Comparison of ENCODE assay signal across 11 cellular contexts in the genomic region with DNA sequence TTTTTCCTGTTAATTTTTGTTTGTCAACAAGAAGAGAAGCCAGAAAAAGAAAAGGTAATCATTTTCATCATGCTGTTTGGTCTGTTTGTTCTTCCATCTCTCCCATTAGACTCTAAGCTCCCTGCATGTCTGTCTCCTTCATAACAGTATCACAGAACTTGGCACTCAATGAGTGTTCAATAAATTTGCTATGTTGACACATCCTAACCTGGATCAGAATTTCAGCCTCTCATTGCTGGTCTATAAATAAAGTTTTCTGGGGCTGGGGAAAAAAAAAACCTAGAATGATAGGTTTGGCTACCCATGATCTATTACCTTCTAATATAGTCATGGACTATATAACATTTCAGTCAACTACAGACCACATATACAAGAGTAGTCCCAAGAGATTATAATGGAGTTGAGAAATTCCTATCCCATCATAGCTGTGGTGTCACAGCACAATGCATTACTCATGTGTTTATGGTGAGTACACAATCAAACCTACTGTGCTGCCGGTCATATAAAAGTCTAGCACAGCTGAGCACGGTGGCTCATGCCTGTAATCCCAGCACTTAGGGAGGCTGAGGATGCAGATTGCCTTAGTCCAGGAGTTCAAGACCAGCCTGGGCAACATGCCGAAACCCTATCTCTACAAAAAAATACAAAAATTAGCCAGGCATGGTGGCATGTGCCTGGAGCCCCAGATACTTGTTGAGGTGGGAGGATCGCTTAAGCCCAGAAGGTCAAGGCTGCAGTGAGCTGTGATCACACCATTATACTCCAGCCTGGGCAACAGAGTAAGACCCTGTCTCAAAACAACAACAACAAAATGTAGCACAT. TPM values are rescaled to one million over a fixed set of nuclear protein-coding genes. Genes with fewer than 3 reads are reported as not detected.
A peak's percentile ranks its signal among the peaks of the same experiment; 100 is the strongest.
DNase-seq lines count a peak whose midpoint lies in the region; ATAC-seq, FAIRE-seq and TF ChIP-seq lines count a peak whose summit lies in the region.
"Had no signal": no experiment of that assay in that cellular context is flagged by ENCODE, and none has a peak within 500 bp of the region (broad histone marks: within the 10 kb centered on the region; RNA-seq: fewer than 3 reads in every experiment).

No MANE protein-coding gene starts in this region.

- POLR2A ChIA-PET in HEK293T (lab: Yijun Ruan, JAX) (interaction anchor here (0.7 kb wide), 1 partner anchor 163 kb away, joined by 3 read pairs; no protein-coding TSS in a partner anchor), WTC11 (lab: Charles Lee) (no interaction called here)

- WGBS in pancreas, 2 donors = 84 to 87% methylated on average over 4 of the region's 4 CpGs

- H3K27ac Mint-ChIP-seq in WTC11 = peak overlapping the region; percentile 77; the same call in 1 of the 2 replicates
- H3K27ac Mint-ChIP-seq: activated T-helper 1 cell treated with anti-CD3 and anti-CD28 coated beads, Interleukin-12 subunit alpha, Interleukin-12 subunit beta, Interleukin-2, Interleukin-4 antibody, amounts not matched to agents 30 ng/mL and 10 ng/mL and 1 ng/mL, durations not matched to agents 14 hours and 24 hours and 36 hours had no signal

- no peak for ATAC-seq in WTC11
- ATAC-seq in GM21423 (IDR thresholded peaks at IDR 0.05; ENCODE audit: unreplicated experiment) = no peak
- ATAC-seq in pancreas = no peak

- H3K9me3 ChIP-seq in pancreas = no peaks in the 10 kb centered on the region
- H3K9me3 ChIP-seq: BE2C had no signal

- H3K27me3 Mint-ChIP-seq in WTC11 (ENCODE audit: low read depth) = no peaks in the 10 kb centered on the region

- intact Hi-C loops in pancreas (cut with DNase I) = no loop called here

- DNase-seq in A172 (ENCODE audit: low spot score) (peak; percentile 18), HEK293T (ENCODE audit: extremely low spot score) (no peak), WTC11 (ENCODE audit: low spot score) (no peak), hepatic stellate cell (ENCODE audit: low spot score) (peak; percentile 61), urothelium cell line (ENCODE audit: low spot score) (no peak), OCI-M2 (lab: John Stamatoyannopoulos, UW; ENCODE audit: unreplicated experiment) (no peak), pancreas (no peak)
- DNase-seq: BE2C, NCI-H748 treated with DMSO at 0.1 percent for 48 hours had no signal

- no peak overlapping the region for H3K4me3 ChIP-seq in pancreas

- H3K27ac ChIP-seq in pancreas = no peak overlapping the region

- H3K4me1 ChIP-seq in pancreas = peaks cover 0 to 20% (median 16%) of the 10 kb centered on the region in 3 donors
- H3K4me1 ChIP-seq: BE2C had no signal

- no peaks in the 10 kb centered on the region for H3K36me3 ChIP-seq in pancreas
- H3K36me3 ChIP-seq: BE2C had no signal

- no peak overlapping the region for H3K4me3 Mint-ChIP-seq in WTC11
- H3K4me3 Mint-ChIP-seq: activated T-helper 1 cell treated with anti-CD3 and anti-CD28 coated beads, Interleukin-12 subunit alpha, Interleukin-12 subunit beta, Interleukin-2, Interleukin-4 antibody, amounts not matched to agents 30 ng/mL and 10 ng/mL and 1 ng/mL, durations not matched to agents 14 hours and 24 hours and 36 hours had no signal

- FAIRE-seq in urothelium cell line (lab: Jason Lieb, UNC) = no peak
- FAIRE-seq in pancreas (lab: Jason Lieb, UNC) = no peak

- no peaks in the 10 kb centered on the region for H3K27me3 ChIP-seq in pancreas
- H3K27me3 ChIP-seq: BE2C had no signal

- H3K36me3 Mint-ChIP-seq in WTC11 = no peaks in the 10 kb centered on the region

- CTCF ChIA-PET in HEK293T (lab: Yijun Ruan, JAX) = interaction anchor here (1.1 kb wide), 1 partner anchor 28 kb away, joined by 3 read pairs; no protein-coding TSS in a partner anchor
- CTCF ChIA-PET in WTC11 (lab: Charles Lee) = interaction anchor here (0.7 kb wide), 1 partner anchor 9 kb away, joined by 4 read pairs; no protein-coding TSS in a partner anchor

- TF ChIP-seq CTCF in WTC11 (IDR thresholded peaks at IDR 0.05) = no peak
- no peak for TF ChIP-seq CTCF in pancreas (IDR thresholded peaks at IDR 0.05)

- H3K9me3 Mint-ChIP-seq in WTC11 = no peaks in the 10 kb centered on the region
- H3K9me3 Mint-ChIP-seq: activated T-helper 1 cell treated with anti-CD3 and anti-CD28 coated beads, Interleukin-12 subunit alpha, Interleukin-12 subunit beta, Interleukin-2, Interleukin-4 antibody, amounts not matched to agents 30 ng/mL and 10 ng/mL and 1 ng/mL, durations not matched to agents 14 hours and 24 hours and 36 hours had no signal

- peaks cover 35% of the 10 kb centered on the region for H3K4me1 Mint-ChIP-seq in WTC11

TF ChIP-seq in HEK293T, 16 proteins besides CTCF, POLR2A, EP300 and RAD21:
- TF ChIP-seq, protein P1, sequence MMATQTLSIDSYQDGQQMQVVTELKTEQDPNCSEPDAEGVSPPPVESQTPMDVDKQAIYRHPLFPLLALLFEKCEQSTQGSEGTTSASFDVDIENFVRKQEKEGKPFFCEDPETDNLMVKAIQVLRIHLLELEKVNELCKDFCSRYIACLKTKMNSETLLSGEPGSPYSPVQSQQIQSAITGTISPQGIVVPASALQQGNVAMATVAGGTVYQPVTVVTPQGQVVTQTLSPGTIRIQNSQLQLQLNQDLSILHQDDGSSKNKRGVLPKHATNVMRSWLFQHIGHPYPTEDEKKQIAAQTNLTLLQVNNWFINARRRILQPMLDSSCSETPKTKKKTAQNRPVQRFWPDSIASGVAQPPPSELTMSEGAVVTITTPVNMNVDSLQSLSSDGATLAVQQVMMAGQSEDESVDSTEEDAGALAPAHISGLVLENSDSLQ (IDR thresholded peaks at IDR 0.05) = peak; percentile 91
- TF ChIP-seq CTBP1 (IDR thresholded peaks at IDR 0.05; ENCODE audit: borderline replicate concordance) = peak; percentile 57; the same call in 1 of the 2 replicates
- peak; percentile 97 for TF ChIP-seq ZNF384 (IDR thresholded peaks at IDR 0.05)
- TF ChIP-seq FOXA1 (IDR thresholded peaks at IDR 0.05) = no peak

TF ChIP-seq in WTC11, 78 proteins besides CTCF, POLR2A, EP300 and RAD21 (continues in another document):
- TF ChIP-seq OVOL2 (CRISPR knock-in tag; IDR thresholded peaks at IDR 0.05; ENCODE audit: borderline replicate concordance) = no peak
- TF ChIP-seq RELA (CRISPR knock-in tag; IDR thresholded peaks at IDR 0.05; ENCODE audit: borderline replicate concordance) = no peak
- TF ChIP-seq, protein P2, sequence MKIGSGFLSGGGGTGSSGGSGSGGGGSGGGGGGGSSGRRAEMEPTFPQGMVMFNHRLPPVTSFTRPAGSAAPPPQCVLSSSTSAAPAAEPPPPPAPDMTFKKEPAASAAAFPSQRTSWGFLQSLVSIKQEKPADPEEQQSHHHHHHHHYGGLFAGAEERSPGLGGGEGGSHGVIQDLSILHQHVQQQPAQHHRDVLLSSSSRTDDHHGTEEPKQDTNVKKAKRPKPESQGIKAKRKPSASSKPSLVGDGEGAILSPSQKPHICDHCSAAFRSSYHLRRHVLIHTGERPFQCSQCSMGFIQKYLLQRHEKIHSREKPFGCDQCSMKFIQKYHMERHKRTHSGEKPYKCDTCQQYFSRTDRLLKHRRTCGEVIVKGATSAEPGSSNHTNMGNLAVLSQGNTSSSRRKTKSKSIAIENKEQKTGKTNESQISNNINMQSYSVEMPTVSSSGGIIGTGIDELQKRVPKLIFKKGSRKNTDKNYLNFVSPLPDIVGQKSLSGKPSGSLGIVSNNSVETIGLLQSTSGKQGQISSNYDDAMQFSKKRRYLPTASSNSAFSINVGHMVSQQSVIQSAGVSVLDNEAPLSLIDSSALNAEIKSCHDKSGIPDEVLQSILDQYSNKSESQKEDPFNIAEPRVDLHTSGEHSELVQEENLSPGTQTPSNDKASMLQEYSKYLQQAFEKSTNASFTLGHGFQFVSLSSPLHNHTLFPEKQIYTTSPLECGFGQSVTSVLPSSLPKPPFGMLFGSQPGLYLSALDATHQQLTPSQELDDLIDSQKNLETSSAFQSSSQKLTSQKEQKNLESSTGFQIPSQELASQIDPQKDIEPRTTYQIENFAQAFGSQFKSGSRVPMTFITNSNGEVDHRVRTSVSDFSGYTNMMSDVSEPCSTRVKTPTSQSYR (CRISPR knock-in tag; IDR thresholded peaks at IDR 0.05) = no peak
- TF ChIP-seq ZNF263 (CRISPR knock-in tag; IDR thresholded peaks at IDR 0.05; ENCODE audit: low read depth) = no peak
- TF ChIP-seq NFE2L1 (CRISPR knock-in tag; IDR thresholded peaks at IDR 0.05) = no peak
- TF ChIP-seq PRDM15 (CRISPR knock-in tag; IDR thresholded peaks at IDR 0.05) = no peak
- TF ChIP-seq GABPB1 (CRISPR knock-in tag; IDR thresholded peaks at IDR 0.05) = 0 out of 2 replicates have a peak, but pooled peaks have one; percentile 11

RNA-seq across cellular contexts. Expression of gene NUDT3, which starts 5.9 kb away (rescaled TPM):
- total RNA-seq in A172 (2014; rRNA removed; shearing (Covaris generic)) = 12.8 and 13.1 TPM in 2 replicates
- total RNA-seq in WTC11 (2021) (24.6 to 30.0 TPM (median 24.8 TPM) in 3 replicates), pancreas (10 to 100 TPM; 10.7 to 20.7 (median 16.0) TPM)
- 10 to 100 TPM in 1 of 2 donors, 1 to 10 TPM in 1; 7.1 to 12.0 TPM for polyA plus RNA-seq in pancreas

RNA-seq across cellular contexts. Expression of gene RPS10, which starts 39.3 kb away (rescaled TPM):
- total RNA-seq in A172 (2014; rRNA removed; shearing (Covaris generic)) = 1,978 and 2,323 TPM in 2 replicates
- 2,184 to 2,437 TPM (median 2,411 TPM) in 3 replicates for total RNA-seq in WTC11 (2021)
- total RNA-seq in pancreas = 1,000 to 10,000 TPM in 2 of 6 donors, 100 to 1,000 TPM in 4; 565 to 1,127 (median 903) TPM
- 1,000 to 10,000 TPM; 1,140 to 1,334 TPM for polyA plus RNA-seq in pancreas

Comparison
In these comparisons a context has a peak if more than half of its experiments do, and no peak if none do; other contexts are left out.
1. DNase-seq: peak in A172 (single experiment) and hepatic stellate cell (single experiment); none in HEK293T (single experiment), WTC11 (single experiment), urothelium cell line (single experiment), OCI-M2 (single experiment) and pancreas (0 of 6).